In genomic region chr10:129394739-129395298, GRCh38 we compare ENCODE assay signal across 18 cellular contexts.
DNase-seq lines count a peak whose midpoint lies in the region; ATAC-seq and TF ChIP-seq lines count a peak whose summit lies in the region.
"Had no signal": no experiment of that assay in that cellular context is flagged by ENCODE, and none has a peak within 500 bp of the region (broad histone marks: within the 10 kb centered on the region; RNA-seq: fewer than 3 reads in every experiment).

No MANE protein-coding gene starts in this region.

- H3K4me3 ChIP-seq in lung, result no peak overlapping the region
- H3K4me3 ChIP-seq in tibial artery, result no peak overlapping the region
- H3K4me3 ChIP-seq: A549 had no signal

- ATAC-seq in lung (ENCODE audit: insufficient read depth, low FRiP score), result no peak
- ATAC-seq: A549, HCT116 had no signal

- 53 to 69% methylated on average over 20 of the region's 20 CpGs for WGBS in lung, 2 donors

- intact Hi-C loops in tibial artery (cut with DNase I; ENCODE audit: low total_unique reads), result no loop called here

- H3K36me3 ChIP-seq in lung (ENCODE audit: control insufficient read depth in 2 of 2, insufficient read depth in 2 of 2, low read length in 2 of 2) (no peaks in the 10 kb centered on the region), tibial artery (no peaks in the 10 kb centered on the region)

- TF ChIP-seq CTCF in lung (IDR thresholded peaks at IDR 0.05; ENCODE audit: control extremely low read depth, extremely low read depth) (no peak), tibial artery (IDR thresholded peaks at IDR 0.05) (no peak)

- H3K27ac ChIP-seq in lung (ENCODE audit: low read depth in 1 of 2, low read length in 1 of 2) (no peak overlapping the region), tibial artery (no peak overlapping the region)
- H3K27ac ChIP-seq: 22Rv1, A549, C4-2B had no signal

- no peaks in the 10 kb centered on the region for H3K27me3 ChIP-seq in lung (ENCODE audit: control insufficient read depth, insufficient read depth)
- H3K27me3 ChIP-seq in tibial artery, result peaks cover 0 to 7% of the 10 kb centered on the region in 2 donors

- peaks cover 0 to 3% of the 10 kb centered on the region in 2 donors for H3K4me1 ChIP-seq in lung (ENCODE audit: control insufficient read depth in 2 of 2, insufficient read depth in 2 of 2, low read length in 2 of 2)
- peaks cover 0 to 15% (median 4%) of the 10 kb centered on the region in 4 donors for H3K4me1 ChIP-seq in tibial artery
- H3K4me1 ChIP-seq: A549, Caco-2 had no signal

- no peaks in the 10 kb centered on the region for H3K9me3 ChIP-seq in lung (ENCODE audit: control insufficient read depth in 2 of 2, insufficient read depth in 1 of 2, low read length in 1 of 2)
- H3K9me3 ChIP-seq in tibial artery, result no peaks in the 10 kb centered on the region
- H3K9me3 ChIP-seq: A549, Caco-2 had no signal

- DNase-seq in NCI-H748 (lab: John Stamatoyannopoulos, UW; ENCODE audit: unreplicated experiment), result peak; percentile 31
- no peak for DNase-seq in NCI-H748 treated with DMSO at 0.1 percent for 48 hours (lab: John Stamatoyannopoulos, UW)
- DNase-seq in NCI-H526 treated with DMSO at 0.1 percent for 48 hours (lab: John Stamatoyannopoulos, UW), result peak; percentile 37
- peak; percentile 25 for DNase-seq in lung (ENCODE audit: low spot score)
- DNase-seq in retina, result peak; percentile 47
- no peak for DNase-seq in RPMI8226
- no peak for DNase-seq in tibial artery
- no peak for DNase-seq in NCI-H345 (lab: John Stamatoyannopoulos, UW)
- DNase-seq: AML-193; Caco-2; CD4-positive, alpha-beta T cell; DMS153; DMS79; GDM1 had no signal

Comparison
In these comparisons a context has a peak if more than half of its experiments do, and no peak if none do; other contexts are left out.
1. DNase-seq: peak in NCI-H748 (single experiment), NCI-H526 treated with DMSO at 0.1 percent for 48 hours (single experiment), lung (single experiment) and retina (single experiment); none in NCI-H748 treated with DMSO at 0.1 percent for 48 hours (single experiment), RPMI8226 (single experiment), tibial artery (0 of 2) and NCI-H345 (single experiment).